1 cellular context compared by ENCODE assay signal in the genomic region with DNA sequence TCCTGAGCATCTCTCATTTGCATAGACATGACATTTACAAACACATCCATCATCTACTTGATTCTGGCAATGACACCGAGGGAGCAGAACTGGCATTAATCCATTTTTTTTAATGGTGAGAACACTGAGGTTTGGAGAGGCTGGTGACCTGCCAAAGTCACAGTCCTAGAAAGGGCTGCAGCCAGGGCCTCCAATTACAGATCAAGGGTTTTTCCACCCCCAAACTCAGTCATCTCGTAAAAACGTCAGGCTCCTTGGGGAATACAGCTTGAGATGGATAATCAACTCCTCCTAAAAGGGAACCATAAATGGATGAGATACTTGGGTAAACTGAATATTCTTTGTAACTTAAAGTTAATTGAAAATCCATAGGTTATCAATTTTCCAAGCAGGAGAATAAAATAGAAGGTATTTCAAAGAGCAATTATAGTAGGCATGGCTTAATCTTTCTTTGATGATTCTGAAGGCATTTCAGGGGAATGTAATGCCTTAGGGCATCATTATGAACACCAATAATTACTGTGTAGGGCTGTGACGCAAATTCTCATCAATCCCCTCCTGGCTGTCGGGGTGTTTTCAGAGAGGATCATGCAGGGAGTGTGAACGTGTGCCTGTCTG.
TF ChIP-seq lines count a peak whose summit lies in the region.

No MANE protein-coding gene starts in this region.

TF ChIP-seq in H1, 55 proteins besides CTCF, POLR2A, EP300 and RAD21 (continued from another document):
- TF ChIP-seq HDAC2 (IDR thresholded peaks at IDR 0.05; ENCODE audit: borderline replicate concordance in 1 of 2, low read depth in 2 of 2, low read length in 2 of 2) (no peak), BCL11A (IDR thresholded peaks at IDR 0.05; ENCODE audit: low read depth in 2 of 2, low read length in 2 of 2) (no peak), CTBP2 (IDR thresholded peaks at IDR 0.05; ENCODE audit: borderline replicate concordance, insufficient read depth, insufficient read length, low read length) (no peak), SIX5 (IDR thresholded peaks at IDR 0.05; ENCODE audit: low read depth, low read length) (no peak), HDAC6 (IDR thresholded peaks at IDR 0.05; ENCODE audit: low read depth, low read length) (no peak), TAF7 (optimal IDR thresholded peaks at IDR 0.05; ENCODE audit: borderline replicate concordance, low read depth, low read length) (no peak), SIRT6 (IDR thresholded peaks at IDR 0.05; ENCODE audit: low read length) (no peak), RBBP5 (IDR thresholded peaks at IDR 0.05; ENCODE audit: borderline replicate concordance, low read depth, low read length) (no peak), BACH1 (IDR thresholded peaks at IDR 0.05; ENCODE audit: low read length) (no peak), MAFK (IDR thresholded peaks at IDR 0.05; ENCODE audit: low read depth, low read length) (no peak), KDM1A (IDR thresholded peaks at IDR 0.05; ENCODE audit: borderline replicate concordance, low read length) (no peak), E2F6 (IDR thresholded peaks at IDR 0.05) (no peak)
- TF ChIP-seq, protein P1, sequence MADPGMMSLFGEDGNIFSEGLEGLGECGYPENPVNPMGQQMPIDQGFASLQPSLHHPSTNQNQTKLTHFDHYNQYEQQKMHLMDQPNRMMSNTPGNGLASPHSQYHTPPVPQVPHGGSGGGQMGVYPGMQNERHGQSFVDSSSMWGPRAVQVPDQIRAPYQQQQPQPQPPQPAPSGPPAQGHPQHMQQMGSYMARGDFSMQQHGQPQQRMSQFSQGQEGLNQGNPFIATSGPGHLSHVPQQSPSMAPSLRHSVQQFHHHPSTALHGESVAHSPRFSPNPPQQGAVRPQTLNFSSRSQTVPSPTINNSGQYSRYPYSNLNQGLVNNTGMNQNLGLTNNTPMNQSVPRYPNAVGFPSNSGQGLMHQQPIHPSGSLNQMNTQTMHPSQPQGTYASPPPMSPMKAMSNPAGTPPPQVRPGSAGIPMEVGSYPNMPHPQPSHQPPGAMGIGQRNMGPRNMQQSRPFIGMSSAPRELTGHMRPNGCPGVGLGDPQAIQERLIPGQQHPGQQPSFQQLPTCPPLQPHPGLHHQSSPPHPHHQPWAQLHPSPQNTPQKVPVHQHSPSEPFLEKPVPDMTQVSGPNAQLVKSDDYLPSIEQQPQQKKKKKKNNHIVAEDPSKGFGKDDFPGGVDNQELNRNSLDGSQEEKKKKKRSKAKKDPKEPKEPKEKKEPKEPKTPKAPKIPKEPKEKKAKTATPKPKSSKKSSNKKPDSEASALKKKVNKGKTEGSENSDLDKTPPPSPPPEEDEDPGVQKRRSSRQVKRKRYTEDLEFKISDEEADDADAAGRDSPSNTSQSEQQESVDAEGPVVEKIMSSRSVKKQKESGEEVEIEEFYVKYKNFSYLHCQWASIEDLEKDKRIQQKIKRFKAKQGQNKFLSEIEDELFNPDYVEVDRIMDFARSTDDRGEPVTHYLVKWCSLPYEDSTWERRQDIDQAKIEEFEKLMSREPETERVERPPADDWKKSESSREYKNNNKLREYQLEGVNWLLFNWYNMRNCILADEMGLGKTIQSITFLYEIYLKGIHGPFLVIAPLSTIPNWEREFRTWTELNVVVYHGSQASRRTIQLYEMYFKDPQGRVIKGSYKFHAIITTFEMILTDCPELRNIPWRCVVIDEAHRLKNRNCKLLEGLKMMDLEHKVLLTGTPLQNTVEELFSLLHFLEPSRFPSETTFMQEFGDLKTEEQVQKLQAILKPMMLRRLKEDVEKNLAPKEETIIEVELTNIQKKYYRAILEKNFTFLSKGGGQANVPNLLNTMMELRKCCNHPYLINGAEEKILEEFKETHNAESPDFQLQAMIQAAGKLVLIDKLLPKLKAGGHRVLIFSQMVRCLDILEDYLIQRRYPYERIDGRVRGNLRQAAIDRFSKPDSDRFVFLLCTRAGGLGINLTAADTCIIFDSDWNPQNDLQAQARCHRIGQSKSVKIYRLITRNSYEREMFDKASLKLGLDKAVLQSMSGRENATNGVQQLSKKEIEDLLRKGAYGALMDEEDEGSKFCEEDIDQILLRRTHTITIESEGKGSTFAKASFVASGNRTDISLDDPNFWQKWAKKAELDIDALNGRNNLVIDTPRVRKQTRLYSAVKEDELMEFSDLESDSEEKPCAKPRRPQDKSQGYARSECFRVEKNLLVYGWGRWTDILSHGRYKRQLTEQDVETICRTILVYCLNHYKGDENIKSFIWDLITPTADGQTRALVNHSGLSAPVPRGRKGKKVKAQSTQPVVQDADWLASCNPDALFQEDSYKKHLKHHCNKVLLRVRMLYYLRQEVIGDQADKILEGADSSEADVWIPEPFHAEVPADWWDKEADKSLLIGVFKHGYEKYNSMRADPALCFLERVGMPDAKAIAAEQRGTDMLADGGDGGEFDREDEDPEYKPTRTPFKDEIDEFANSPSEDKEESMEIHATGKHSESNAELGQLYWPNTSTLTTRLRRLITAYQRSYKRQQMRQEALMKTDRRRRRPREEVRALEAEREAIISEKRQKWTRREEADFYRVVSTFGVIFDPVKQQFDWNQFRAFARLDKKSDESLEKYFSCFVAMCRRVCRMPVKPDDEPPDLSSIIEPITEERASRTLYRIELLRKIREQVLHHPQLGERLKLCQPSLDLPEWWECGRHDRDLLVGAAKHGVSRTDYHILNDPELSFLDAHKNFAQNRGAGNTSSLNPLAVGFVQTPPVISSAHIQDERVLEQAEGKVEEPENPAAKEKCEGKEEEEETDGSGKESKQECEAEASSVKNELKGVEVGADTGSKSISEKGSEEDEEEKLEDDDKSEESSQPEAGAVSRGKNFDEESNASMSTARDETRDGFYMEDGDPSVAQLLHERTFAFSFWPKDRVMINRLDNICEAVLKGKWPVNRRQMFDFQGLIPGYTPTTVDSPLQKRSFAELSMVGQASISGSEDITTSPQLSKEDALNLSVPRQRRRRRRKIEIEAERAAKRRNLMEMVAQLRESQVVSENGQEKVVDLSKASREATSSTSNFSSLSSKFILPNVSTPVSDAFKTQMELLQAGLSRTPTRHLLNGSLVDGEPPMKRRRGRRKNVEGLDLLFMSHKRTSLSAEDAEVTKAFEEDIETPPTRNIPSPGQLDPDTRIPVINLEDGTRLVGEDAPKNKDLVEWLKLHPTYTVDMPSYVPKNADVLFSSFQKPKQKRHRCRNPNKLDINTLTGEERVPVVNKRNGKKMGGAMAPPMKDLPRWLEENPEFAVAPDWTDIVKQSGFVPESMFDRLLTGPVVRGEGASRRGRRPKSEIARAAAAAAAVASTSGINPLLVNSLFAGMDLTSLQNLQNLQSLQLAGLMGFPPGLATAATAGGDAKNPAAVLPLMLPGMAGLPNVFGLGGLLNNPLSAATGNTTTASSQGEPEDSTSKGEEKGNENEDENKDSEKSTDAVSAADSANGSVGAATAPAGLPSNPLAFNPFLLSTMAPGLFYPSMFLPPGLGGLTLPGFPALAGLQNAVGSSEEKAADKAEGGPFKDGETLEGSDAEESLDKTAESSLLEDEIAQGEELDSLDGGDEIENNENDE (IDR thresholded peaks at IDR 0.05; ENCODE audit: insufficient replicate concordance, low read length): no peak
